In genomic region chr1:109443476-109443875, GRCh38 we compare ENCODE assay signal across 1 cellular context.
A peak's percentile ranks its signal among the peaks of the same experiment; 100 is the strongest.
TF ChIP-seq lines count a peak whose summit lies in the region.

No MANE protein-coding gene starts in this region.

TF ChIP-seq in endothelial cell of umbilical vein, 7 proteins besides CTCF, POLR2A, EP300 and RAD21:
- peak; percentile 6 for TF ChIP-seq EZH2 (IDR thresholded peaks at IDR 0.05; ENCODE audit: borderline replicate concordance, low read depth, low read length, severe bottlenecking)
- no peak for TF ChIP-seq JUN (IDR thresholded peaks at IDR 0.05; ENCODE audit: borderline replicate concordance, insufficient read depth, insufficient read length, low read depth)
